Comparison of ENCODE assay signal across 14 cellular contexts in the genomic region with DNA sequence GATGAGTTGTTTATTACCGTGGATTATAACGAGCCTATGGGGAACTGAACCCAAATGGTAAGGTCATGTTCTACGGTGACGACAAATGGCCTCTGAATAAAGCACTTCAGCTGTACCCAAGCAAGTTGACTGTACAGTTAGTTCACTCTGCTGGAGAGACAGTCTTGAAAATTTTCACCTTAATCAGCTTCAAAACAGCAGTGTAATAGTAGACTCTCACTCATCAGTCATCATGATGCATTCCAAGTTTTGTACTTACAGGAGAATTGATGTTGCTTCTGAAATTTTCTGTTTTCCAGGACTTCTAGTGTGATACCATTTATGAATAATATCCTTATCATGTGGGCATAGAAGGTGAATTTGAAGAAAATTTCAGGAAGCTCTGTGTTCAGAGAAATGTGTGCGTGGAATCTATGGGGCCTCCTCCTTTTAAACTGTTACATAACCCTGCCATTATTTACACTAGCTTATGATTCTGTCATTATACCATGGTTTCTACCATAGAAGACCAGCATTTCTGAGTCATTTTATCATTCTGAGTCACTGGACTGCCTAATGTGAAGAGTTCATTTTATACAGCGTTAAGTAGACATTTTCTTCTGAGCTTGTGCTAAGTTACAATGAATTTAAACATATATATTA.
DNase-seq lines count a peak whose midpoint lies in the region; ATAC-seq and TF ChIP-seq lines count a peak whose summit lies in the region.
"Had no signal": no experiment of that assay in that cellular context is flagged by ENCODE, and none has a peak within 500 bp of the region (broad histone marks: within the 10 kb centered on the region; RNA-seq: fewer than 3 reads in every experiment).

No MANE protein-coding gene starts in this region.

- H2AFZ ChIP-seq in ACC112 (ENCODE audit: low read length, unreplicated experiment) = no peak overlapping the region
- H2AFZ ChIP-seq: parathyroid adenoma had no signal

- H3K27me3 ChIP-seq in ACC112 (ENCODE audit: insufficient read depth, low read length) = no peaks in the 10 kb centered on the region
- no peaks in the 10 kb centered on the region for H3K27me3 ChIP-seq in RWPE2 (ENCODE audit: insufficient read depth, poor library complexity, severe bottlenecking)
- H3K27me3 ChIP-seq in sigmoid colon = no peaks in the 10 kb centered on the region

- no peak for TF ChIP-seq CTCF in RWPE2 (IDR thresholded peaks at IDR 0.05; ENCODE audit: poor library complexity, severe bottlenecking)
- no peak for TF ChIP-seq CTCF in fibroblast of pulmonary artery (IDR thresholded peaks at IDR 0.05; ENCODE audit: low read length, missing control alignments)
- TF ChIP-seq CTCF in sigmoid colon (IDR thresholded peaks at IDR 0.05) = no peak

- H3K4me3 ChIP-seq in ACC112 (ENCODE audit: low read depth, low read length) = no peak overlapping the region
- no peak overlapping the region for H3K4me3 ChIP-seq in RWPE2 (ENCODE audit: severe bottlenecking)
- no peak overlapping the region for H3K4me3 ChIP-seq in fibroblast of pulmonary artery (replicated peaks; ENCODE audit: low read depth, low read length)
- H3K4me3 ChIP-seq in sigmoid colon = no peak overlapping the region

- TF ChIP-seq POLR2A in sigmoid colon (IDR thresholded peaks at IDR 0.05) = no peak

- 93 to 94% methylated on average over 6 of the region's 6 CpGs for WGBS in sigmoid colon, 2 donors

- peak overlapping the region; percentile 65 for H3K27ac ChIP-seq in ACC112 (ENCODE audit: low read depth, low read length)
- H3K27ac ChIP-seq in RWPE2 (ENCODE audit: poor library complexity, severe bottlenecking) = peak overlapping the region; percentile 62
- H3K27ac ChIP-seq in sigmoid colon = no peak overlapping the region
- H3K27ac ChIP-seq: parathyroid adenoma had no signal

- peak; percentile 43 for DNase-seq in H4 (ENCODE audit: low spot score)
- DNase-seq in RWPE2 (ENCODE audit: low spot score) = no peak
- DNase-seq in fibroblast of pulmonary artery (ENCODE audit: low read depth) = peak; percentile 72
- DNase-seq in NCI-H2196 treated with DMSO at 0.1 percent for 48 hours (lab: John Stamatoyannopoulos, UW; ENCODE audit: unreplicated experiment) = no peak
- no peak for DNase-seq in sigmoid colon
- DNase-seq in head of caudate nucleus = no peak
- DNase-seq in activated CD4-positive, alpha-beta T cell treated with anti-CD3 and anti-CD28 coated beads for 1 hour = no peak
- DNase-seq: CD4-positive, alpha-beta T cell; effector memory CD4-positive, alpha-beta T cell; H9; left colon; NCI-H510A had no signal

- intact Hi-C loops in sigmoid colon (cut with DNase I) = no loop called here
- intact Hi-C loops in head of caudate nucleus (cut with DNase I) = no loop called here

- H3K4me1 ChIP-seq in ACC112 (ENCODE audit: control insufficient read depth, insufficient read depth, low read length, unreplicated experiment) (peaks cover 18% of the 10 kb centered on the region), RWPE2 (ENCODE audit: insufficient read depth, poor library complexity, severe bottlenecking) (peaks cover 24% of the 10 kb centered on the region), sigmoid colon (peaks cover 0 to 4% (median 0%) of the 10 kb centered on the region in 4 donors)

- no peaks in the 10 kb centered on the region for H3K9me3 ChIP-seq in RWPE2 (ENCODE audit: severe bottlenecking)
- H3K9me3 ChIP-seq in sigmoid colon = no peaks in the 10 kb centered on the region

- H3K36me3 ChIP-seq in ACC112 (ENCODE audit: insufficient read depth, low read length) = peaks cover 8% of the 10 kb centered on the region; the same call in 1 of the 2 replicates
- peaks cover 36% of the 10 kb centered on the region for H3K36me3 ChIP-seq in RWPE2 (ENCODE audit: low read depth)
- H3K36me3 ChIP-seq in sigmoid colon = no peaks in the 10 kb centered on the region

- TF ChIP-seq EP300 in sigmoid colon (IDR thresholded peaks at IDR 0.05) = no peak

- ATAC-seq in RWPE2 (ENCODE audit: low read depth) = peak; percentile 96
- ATAC-seq: left colon had no signal

- peaks cover 37% of the 10 kb centered on the region for H3K79me2 ChIP-seq in ACC112 (ENCODE audit: control insufficient read depth, insufficient read depth, low read length, unreplicated experiment)

Comparison
In these comparisons a context has a peak if more than half of its experiments do, and no peak if none do; other contexts are left out.
1. H3K27ac ChIP-seq: peak in ACC112 (single experiment) and RWPE2 (single experiment); none in sigmoid colon (0 of 4).
2. DNase-seq: peak in H4 (single experiment) and fibroblast of pulmonary artery (single experiment); none in RWPE2 (single experiment), NCI-H2196 treated with DMSO at 0.1 percent for 48 hours (single experiment), sigmoid colon (single experiment), head of caudate nucleus (0 of 42) and activated CD4-positive, alpha-beta T cell treated with anti-CD3 and anti-CD28 coated beads for 1 hour (single experiment).